In genomic region chr11:4071828-4072421, GRCh38 we compare ENCODE assay signal across 13 cellular contexts. TPM values are rescaled to one million over a fixed set of nuclear protein-coding genes. Genes with fewer than 3 reads are reported as not detected.
A peak's percentile ranks its signal among the peaks of the same experiment; 100 is the strongest.
DNase-seq lines count a peak whose midpoint lies in the region; ATAC-seq and TF ChIP-seq lines count a peak whose summit lies in the region.
"Had no signal": no experiment of that assay in that cellular context is flagged by ENCODE, and none has a peak within 500 bp of the region (broad histone marks: within the 10 kb centered on the region; RNA-seq: fewer than 3 reads in every experiment).

No MANE protein-coding gene starts in this region.

- no peaks in the 10 kb centered on the region for H4K20me1 ChIP-seq in OCI-LY7 (ENCODE audit: insufficient read depth, low read length)

- H3K36me3 Mint-ChIP-seq in effector memory CD8-positive, alpha-beta T cell (ENCODE audit: insufficient read depth) = peaks cover 11% of the 10 kb centered on the region
- no peaks in the 10 kb centered on the region for H3K36me3 Mint-ChIP-seq in progenitor cell of endocrine pancreas (ENCODE audit: insufficient read depth)
- H3K36me3 Mint-ChIP-seq in activated CD4-positive, alpha-beta T cell treated with anti-CD3 and anti-CD28 coated beads for 36 hours (ENCODE audit: low read depth) = peaks cover 22% of the 10 kb centered on the region
- peaks cover 42% of the 10 kb centered on the region for H3K36me3 Mint-ChIP-seq in activated T-helper 2 cell treated with anti-CD3 and anti-CD28 coated beads, Interferon-gamma antibody, Interleukin-2, Interleukin-4, amounts not matched to agents 10 μg/mL and 5 μg/mL and 100 μg/mL, durations not matched to agents 14 hours and 24 hours and 36 hours (ENCODE audit: low read depth)

- peaks cover 35 to 40% of the 10 kb centered on the region in 2 donors for H3K4me1 Mint-ChIP-seq in effector memory CD8-positive, alpha-beta T cell (ENCODE audit: low read depth in 2 of 2)
- H3K4me1 Mint-ChIP-seq in progenitor cell of endocrine pancreas (ENCODE audit: low read depth) = no peaks in the 10 kb centered on the region
- peaks cover 52% of the 10 kb centered on the region for H3K4me1 Mint-ChIP-seq in activated CD4-positive, alpha-beta T cell treated with anti-CD3 and anti-CD28 coated beads for 36 hours
- H3K4me1 Mint-ChIP-seq in activated T-helper 2 cell treated with anti-CD3 and anti-CD28 coated beads, Interferon-gamma antibody, Interleukin-2, Interleukin-4, amounts not matched to agents 10 μg/mL and 5 μg/mL and 100 μg/mL, durations not matched to agents 14 hours and 24 hours and 36 hours (ENCODE audit: low read depth) = peaks cover 26% of the 10 kb centered on the region

- ATAC-seq in effector memory CD8-positive, alpha-beta T cell (replicated peaks) = no peak
- ATAC-seq in activated CD4-positive, alpha-beta T cell treated with anti-CD3 and anti-CD28 coated beads for 36 hours = no peak
- no peak for ATAC-seq in HG03039 (IDR thresholded peaks at IDR 0.05; ENCODE audit: unreplicated experiment)

- CTCF ChIA-PET in OCI-LY7 (lab: Charles Lee; ENCODE audit: unreplicated experiment) = interaction anchor here (1.4 to 3.3 kb wide), 5 partner anchors 11 to 230 kb away, joined by 3 to 36 read pairs (median 5); partner anchors contain the start of gene STIM1
- CTCF ChIA-PET in activated CD4-positive, alpha-beta T cell treated with anti-CD3 and anti-CD28 coated beads for 36 hours (lab: Charles Lee) = interaction anchor here (0.6 to 9.3 kb wide), 43 partner anchors 8 to 299 kb away, joined by 3 to 299 read pairs (median 8); partner anchors contain the start of genes PGAP2, RHOG and STIM1

- TF ChIP-seq CTCF in OCI-LY7 (conservative IDR thresholded peaks at IDR 0.05; ENCODE audit: low read length) (no peak), progenitor cell of endocrine pancreas (IDR thresholded peaks at IDR 0.05; ENCODE audit: unreplicated experiment) (no peak)

- no peaks in the 10 kb centered on the region for H3K79me2 ChIP-seq in OCI-LY7 (ENCODE audit: insufficient read depth, low read depth, low read length)

- no peak overlapping the region for H3K4me3 ChIP-seq in OCI-LY7 (ENCODE audit: low read depth, low read length, poor library complexity, severe bottlenecking)
- H3K4me3 ChIP-seq: cardiac muscle cell, MG63, mucosa of descending colon, thoracic aorta had no signal

- H3K4me2 ChIP-seq in OCI-LY7 (ENCODE audit: low read length) = no peak overlapping the region

- H3K9me2 ChIP-seq in OCI-LY7 (ENCODE audit: insufficient read depth, low read length) = no peaks in the 10 kb centered on the region

- no peak overlapping the region for H3K4me3 Mint-ChIP-seq in effector memory CD8-positive, alpha-beta T cell
- H3K4me3 Mint-ChIP-seq in progenitor cell of endocrine pancreas (ENCODE audit: low read depth) = no peak overlapping the region
- no peak overlapping the region for H3K4me3 Mint-ChIP-seq in activated CD4-positive, alpha-beta T cell treated with anti-CD3 and anti-CD28 coated beads for 36 hours
- H3K4me3 Mint-ChIP-seq in activated T-helper 2 cell treated with anti-CD3 and anti-CD28 coated beads, Interferon-gamma antibody, Interleukin-2, Interleukin-4, amounts not matched to agents 10 μg/mL and 5 μg/mL and 100 μg/mL, durations not matched to agents 14 hours and 24 hours and 36 hours (ENCODE audit: low read depth) = no peak overlapping the region

- no peaks in the 10 kb centered on the region for H3K9me3 Mint-ChIP-seq in effector memory CD8-positive, alpha-beta T cell
- H3K9me3 Mint-ChIP-seq in progenitor cell of endocrine pancreas (ENCODE audit: low read depth) = no peaks in the 10 kb centered on the region
- no peaks in the 10 kb centered on the region for H3K9me3 Mint-ChIP-seq in activated CD4-positive, alpha-beta T cell treated with anti-CD3 and anti-CD28 coated beads for 36 hours (ENCODE audit: low read depth)
- no peaks in the 10 kb centered on the region for H3K9me3 Mint-ChIP-seq in activated T-helper 2 cell treated with anti-CD3 and anti-CD28 coated beads, Interferon-gamma antibody, Interleukin-2, Interleukin-4, amounts not matched to agents 10 μg/mL and 5 μg/mL and 100 μg/mL, durations not matched to agents 14 hours and 24 hours and 36 hours

- peaks cover 5% of the 10 kb centered on the region; the same call in 1 of the 2 replicates for H3K36me3 ChIP-seq in OCI-LY7 (ENCODE audit: insufficient read depth, low read length)
- H3K36me3 ChIP-seq: cardiac muscle cell, MG63, thoracic aorta had no signal

- DNase-seq in DMS 273 (lab: John Stamatoyannopoulos, UW; ENCODE audit: unreplicated experiment) = peak; percentile 21
- DNase-seq in DMS 273 treated with DMSO at 0.1 percent for 48 hours (lab: John Stamatoyannopoulos, UW) = no peak
- peak; percentile 15 for DNase-seq in OCI-LY7 (ENCODE audit: low spot score)
- no peak for DNase-seq in effector memory CD8-positive, alpha-beta T cell
- no peak for DNase-seq in progenitor cell of endocrine pancreas (ENCODE audit: low spot score, unreplicated experiment)
- no peak for DNase-seq in activated CD4-positive, alpha-beta T cell treated with anti-CD3 and anti-CD28 coated beads for 36 hours
- DNase-seq in activated T-helper 2 cell treated with anti-CD3 and anti-CD28 coated beads, Interferon-gamma antibody, Interleukin-2, Interleukin-4, amounts not matched to agents 10 μg/mL and 5 μg/mL and 100 μg/mL, durations not matched to agents 14 hours and 24 hours and 36 hours (ENCODE audit: low spot score) = no peak

- POLR2A ChIA-PET in OCI-LY7 (lab: Charles Lee) = interaction anchor here (0.7 to 2.8 kb wide), 9 partner anchors 13 to 233 kb away, joined by 4 to 38 read pairs (median 6); partner anchors contain the start of genes RHOG, RRM1 and STIM1
- POLR2A ChIA-PET in activated CD4-positive, alpha-beta T cell treated with anti-CD3 and anti-CD28 coated beads for 36 hours (lab: Charles Lee) = interaction anchor here (1.2 to 2.4 kb wide), 2 partner anchors 223 to 231 kb away, joined by 4 to 13 read pairs; partner anchors contain the start of gene RHOG

- H3K4me1 ChIP-seq in OCI-LY7 (ENCODE audit: insufficient read depth, low read length, poor library complexity, severe bottlenecking) = peaks cover 20% of the 10 kb centered on the region

- no TSS peak for BruUV-seq in OCI-LY7 (replicated peaks; lab: Mats Ljungman, UMichigan)

- no peaks in the 10 kb centered on the region for H3K27me3 Mint-ChIP-seq in effector memory CD8-positive, alpha-beta T cell
- H3K27me3 Mint-ChIP-seq in progenitor cell of endocrine pancreas = peaks cover 2% of the 10 kb centered on the region
- H3K27me3 Mint-ChIP-seq in activated CD4-positive, alpha-beta T cell treated with anti-CD3 and anti-CD28 coated beads for 36 hours = no peaks in the 10 kb centered on the region
- no peaks in the 10 kb centered on the region for H3K27me3 Mint-ChIP-seq in activated T-helper 2 cell treated with anti-CD3 and anti-CD28 coated beads, Interferon-gamma antibody, Interleukin-2, Interleukin-4, amounts not matched to agents 10 μg/mL and 5 μg/mL and 100 μg/mL, durations not matched to agents 14 hours and 24 hours and 36 hours (ENCODE audit: low read depth)

- no peaks in the 10 kb centered on the region for H3K9me3 ChIP-seq in OCI-LY7 (ENCODE audit: low read length)
- H3K9me3 ChIP-seq: MG63, mucosa of descending colon, thoracic aorta had no signal

- no peak overlapping the region for H2AFZ ChIP-seq in OCI-LY7 (ENCODE audit: low read length)

- H3K27ac Mint-ChIP-seq in effector memory CD8-positive, alpha-beta T cell = peak overlapping the region; percentile 50 to 85
- peak overlapping the region; percentile 15 for H3K27ac Mint-ChIP-seq in progenitor cell of endocrine pancreas
- H3K27ac Mint-ChIP-seq in activated CD4-positive, alpha-beta T cell treated with anti-CD3 and anti-CD28 coated beads for 36 hours = no peak overlapping the region
- no peak overlapping the region for H3K27ac Mint-ChIP-seq in activated T-helper 2 cell treated with anti-CD3 and anti-CD28 coated beads, Interferon-gamma antibody, Interleukin-2, Interleukin-4, amounts not matched to agents 10 μg/mL and 5 μg/mL and 100 μg/mL, durations not matched to agents 14 hours and 24 hours and 36 hours

- intact Hi-C loops in OCI-LY7 (cut with micrococcal nuclease; ENCODE audit: unreplicated experiment) = loop anchor here (1.0 to 10.0 kb wide), 3 partner anchors 147 to 223 kb away; no protein-coding TSS in a partner anchor
- intact Hi-C loops in activated CD4-positive, alpha-beta T cell treated with anti-CD3 and anti-CD28 coated beads for 36 hours (cut with DNase I, micrococcal nuclease) = loop anchor here (1.0 kb wide), 3 partner anchors 217 to 248 kb away; partner anchors contain the start of gene STIM1 (in 1 of the 2)
- intact Hi-C loops in activated T-helper 2 cell treated with anti-CD3 and anti-CD28 coated beads, Interferon-gamma antibody, Interleukin-2, Interleukin-4, amounts not matched to agents 10 μg/mL and 5 μg/mL and 100 μg/mL, durations not matched to agents 14 hours and 24 hours and 36 hours (cut with micrococcal nuclease) = loop anchor here (1.0 to 5.0 kb wide), 4 partner anchors 120 to 248 kb away; no protein-coding TSS in a partner anchor

- H3K27ac ChIP-seq in OCI-LY7 (ENCODE audit: low read depth, low read length, poor library complexity, severe bottlenecking) = no peak overlapping the region
- H3K27ac ChIP-seq: 22Rv1, cardiac muscle cell, thoracic aorta had no signal

RNA-seq across cellular contexts. Expression of gene RRM1, which starts 22.7 kb away (rescaled TPM):
- 122 and 123 TPM in 2 replicates for total RNA-seq in OCI-LY7 (2014; rRNA removed; shearing (Covaris generic))
- total RNA-seq in OCI-LY7 (2022) (162 and 163 TPM in 2 replicates), progenitor cell of endocrine pancreas (76.4 and 79.9 TPM in 2 replicates)
- 100 to 1,000 TPM; 220 to 259 TPM for total RNA-seq in activated CD4-positive, alpha-beta T cell treated with anti-CD3 and anti-CD28 coated beads for 36 hours
- 142 and 146 TPM in 2 replicates for total RNA-seq in activated T-helper 2 cell treated with anti-CD3 and anti-CD28 coated beads, Interferon-gamma antibody, Interleukin-2, Interleukin-4, amounts not matched to agents 10 μg/mL and 5 μg/mL and 100 μg/mL, durations not matched to agents 14 hours and 24 hours and 36 hours

Comparison
In these comparisons a context has a peak if more than half of its experiments do, and no peak if none do; other contexts are left out.
1. DNase-seq: peak in DMS 273 (single experiment) and OCI-LY7 (single experiment); none in DMS 273 treated with DMSO at 0.1 percent for 48 hours (single experiment), effector memory CD8-positive, alpha-beta T cell (0 of 3), progenitor cell of endocrine pancreas (single experiment), activated CD4-positive, alpha-beta T cell treated with anti-CD3 and anti-CD28 coated beads for 36 hours (single experiment) and activated T-helper 2 cell treated with anti-CD3 and anti-CD28 coated beads, Interferon-gamma antibody, Interleukin-2, Interleukin-4, amounts not matched to agents 10 μg/mL and 5 μg/mL and 100 μg/mL, durations not matched to agents 14 hours and 24 hours and 36 hours (single experiment).
2. H3K27ac Mint-ChIP-seq: peak in effector memory CD8-positive, alpha-beta T cell (2 of 2) and progenitor cell of endocrine pancreas (single experiment); none in activated CD4-positive, alpha-beta T cell treated with anti-CD3 and anti-CD28 coated beads for 36 hours (single experiment) and activated T-helper 2 cell treated with anti-CD3 and anti-CD28 coated beads, Interferon-gamma antibody, Interleukin-2, Interleukin-4, amounts not matched to agents 10 μg/mL and 5 μg/mL and 100 μg/mL, durations not matched to agents 14 hours and 24 hours and 36 hours (single experiment).